10 cellular contexts compared by ENCODE assay signal in the genomic region with DNA sequence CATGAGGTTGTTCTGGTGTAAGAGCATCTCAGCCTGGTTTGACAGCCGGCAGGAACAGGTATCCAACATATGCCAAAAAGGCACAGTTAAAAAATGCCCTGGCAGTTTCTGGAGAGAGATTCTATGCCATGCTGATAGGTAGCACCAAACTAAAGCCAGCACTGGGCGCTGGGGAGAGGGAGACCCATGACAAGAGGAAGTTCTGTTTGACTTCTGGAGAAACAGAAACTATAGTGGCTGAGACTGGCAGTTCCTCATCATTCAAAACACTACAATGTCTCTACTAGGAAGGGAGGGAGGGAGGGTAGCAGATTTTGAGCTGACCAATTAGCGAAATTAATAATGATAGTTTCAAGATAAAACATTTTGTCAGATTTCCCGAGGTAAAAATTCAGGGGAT.
DNase-seq lines count a peak whose midpoint lies in the region; ATAC-seq and TF ChIP-seq lines count a peak whose summit lies in the region.
"Had no signal": no experiment of that assay in that cellular context is flagged by ENCODE, and none has a peak within 500 bp of the region (broad histone marks: within the 10 kb centered on the region; RNA-seq: fewer than 3 reads in every experiment).

No MANE protein-coding gene starts in this region.

- no peaks in the 10 kb centered on the region for H3K4me1 ChIP-seq in mammary epithelial cell (ENCODE audit: insufficient read depth, low read length)

- dilution Hi-C loops in mammary epithelial cell (cut with HindIII; ENCODE audit: low sequenced_read_pairs): no loop called here

- CTCF ChIA-PET in mammary epithelial cell (lab: Charles Lee; ENCODE audit: low non-redundant PET): no interaction called here

- H3K27ac Mint-ChIP-seq in type B pancreatic cell: no peak overlapping the region
- no peak overlapping the region for H3K27ac Mint-ChIP-seq in nephron progenitor cell

- no peaks in the 10 kb centered on the region for H3K36me3 ChIP-seq in mammary epithelial cell (ENCODE audit: insufficient read depth, low read length)

- H2AFZ ChIP-seq in mammary epithelial cell (ENCODE audit: low read depth, low read length): no peak overlapping the region

- H3K79me2 ChIP-seq in mammary epithelial cell (ENCODE audit: insufficient read depth, low read length): no peaks in the 10 kb centered on the region

- in situ Hi-C loops in GM13977 (cut with MboI; ENCODE audit: low pct_unique_long_range_greater_than_20kb, low sequenced_read_pairs, unreplicated experiment) (no loop called here), mammary epithelial cell (cut with MboI; ENCODE audit: low sequenced_read_pairs in 2 of 2) (no loop called here), G401 (cut with HindIII; ENCODE audit: low sequenced_read_pairs) (no loop called here)

- no peaks in the 10 kb centered on the region for H3K27me3 ChIP-seq in mammary epithelial cell (ENCODE audit: insufficient read depth, low read length)

- peak; percentile 28 for DNase-seq in GM13977 (ENCODE audit: low spot score)
- peak; percentile 65 for DNase-seq in OCI-M1 (lab: John Stamatoyannopoulos, UW)
- DNase-seq in type B pancreatic cell (ENCODE audit: extremely low spot score, unreplicated experiment): no peak
- no peak for DNase-seq in mammary epithelial cell
- no peak for DNase-seq in nephron progenitor cell
- no peak for DNase-seq in G401 (ENCODE audit: low spot score)
- DNase-seq: COR-L47 had no signal

- no peak overlapping the region for H3K9ac ChIP-seq in mammary epithelial cell (ENCODE audit: insufficient read depth, low read length)

- no peak overlapping the region for H3K27ac ChIP-seq in mammary epithelial cell (ENCODE audit: insufficient read depth, low read depth, low read length)

- H3K36me3 Mint-ChIP-seq in type B pancreatic cell (no peaks in the 10 kb centered on the region), nephron progenitor cell (ENCODE audit: low read depth) (peaks cover 17% of the 10 kb centered on the region)

- H3K4me3 Mint-ChIP-seq in type B pancreatic cell (no peak overlapping the region), nephron progenitor cell (no peak overlapping the region)
- H3K4me3 Mint-ChIP-seq: central memory CD8-positive, alpha-beta T cell had no signal

- H3K4me3 ChIP-seq in mammary epithelial cell (replicated peaks in 1 of 3; ENCODE audit: insufficient read depth in 1 of 3, low read depth in 2 of 3, low read length in 3 of 3): no peak overlapping the region

- ATAC-seq in GM19452 (IDR thresholded peaks at IDR 0.05; ENCODE audit: unreplicated experiment): peak; percentile 95
- ATAC-seq in HG03060 (IDR thresholded peaks at IDR 0.05; ENCODE audit: low read depth, unreplicated experiment): peak; percentile 98

- no peaks in the 10 kb centered on the region for H3K27me3 Mint-ChIP-seq in type B pancreatic cell
- H3K27me3 Mint-ChIP-seq in nephron progenitor cell (ENCODE audit: low read depth, poor library complexity): peaks cover 2% of the 10 kb centered on the region
- H3K27me3 Mint-ChIP-seq: central memory CD8-positive, alpha-beta T cell had no signal

- no peak for TF ChIP-seq CTCF in GM13977 (IDR thresholded peaks at IDR 0.05; ENCODE audit: extremely low read depth, insufficient read depth, missing control alignments)
- no peak for TF ChIP-seq CTCF in type B pancreatic cell (conservative IDR thresholded peaks at IDR 0.05)
- TF ChIP-seq CTCF in mammary epithelial cell (conservative IDR thresholded peaks at IDR 0.05 in 1 of 2, IDR thresholded peaks at IDR 0.05 in 1 of 2; ENCODE audit: extremely low read depth in 1 of 2, insufficient read depth in 1 of 2, low read depth in 1 of 2, low read length in 2 of 2): no peak
- no peak for TF ChIP-seq CTCF in nephron progenitor cell (IDR thresholded peaks at IDR 0.05)

- no TSS peak for BruUV-seq in mammary epithelial cell (replicated peaks; lab: Mats Ljungman, UMichigan)

- no peaks in the 10 kb centered on the region for H4K20me1 ChIP-seq in mammary epithelial cell (ENCODE audit: insufficient read depth, low read length)

- intact Hi-C loops in mammary epithelial cell (cut with micrococcal nuclease): no loop called here

- no peaks in the 10 kb centered on the region for H3K9me3 ChIP-seq in mammary epithelial cell (replicated peaks; ENCODE audit: insufficient read depth, low read length)

- no peaks in the 10 kb centered on the region for H3K4me1 Mint-ChIP-seq in type B pancreatic cell (ENCODE audit: unreplicated experiment)
- no peaks in the 10 kb centered on the region for H3K4me1 Mint-ChIP-seq in nephron progenitor cell
- H3K4me1 Mint-ChIP-seq: central memory CD8-positive, alpha-beta T cell had no signal

- H3K9me3 Mint-ChIP-seq in type B pancreatic cell: peaks cover 4% of the 10 kb centered on the region
- H3K9me3 Mint-ChIP-seq in nephron progenitor cell: peaks cover 6% of the 10 kb centered on the region
- H3K9me3 Mint-ChIP-seq: central memory CD8-positive, alpha-beta T cell had no signal

- H3K4me2 ChIP-seq in mammary epithelial cell (ENCODE audit: insufficient read depth, low read depth, low read length): no peak overlapping the region

- 100% methylated on average over 3 of the region's 4 CpGs for WGBS in mammary epithelial cell (ENCODE audit: low coverage, missing lambda C conversion rate)

Comparison
In these comparisons a context has a peak if more than half of its experiments do, and no peak if none do; other contexts are left out.
1. DNase-seq: peak in GM13977 (single experiment) and OCI-M1 (single experiment); none in type B pancreatic cell (single experiment), mammary epithelial cell (single experiment), nephron progenitor cell (single experiment) and G401 (single experiment).